Comparison of ENCODE assay signal across 1 cellular context in genomic region chr6:30556964-30557682, GRCh38.
TF ChIP-seq lines count a peak whose summit lies in the region.

Gene PRR3 (plus strand): TSS chr6:30557295. CDS start chr6:30557345, 50 bp downstream.

TF ChIP-seq in HepG2, 621 proteins besides CTCF, POLR2A, EP300 and RAD21 (continued from another document and continues in another):
- TF ChIP-seq KLF6 (CRISPR knock-in tag; IDR thresholded peaks at IDR 0.05), result peak; percentile 91
- peak; percentile 82; the same call in 1 of the 2 replicates for TF ChIP-seq ZNF609 (CRISPR knock-in tag; IDR thresholded peaks at IDR 0.05; ENCODE audit: borderline replicate concordance)
- no peak for TF ChIP-seq RARA (CRISPR knock-in tag; IDR thresholded peaks at IDR 0.05)
- peak; percentile 47 for TF ChIP-seq NCOA2 (CRISPR knock-in tag; IDR thresholded peaks at IDR 0.05)
- peak; percentile 36 for TF ChIP-seq ZNF878 (CRISPR knock-in tag; IDR thresholded peaks at IDR 0.05)
- TF ChIP-seq NFYB (CRISPR knock-in tag; IDR thresholded peaks at IDR 0.05), result no peak; the same call in 1 of the 2 replicates
- peak; percentile 96 for TF ChIP-seq HOXA9 (CRISPR knock-in tag; IDR thresholded peaks at IDR 0.05; ENCODE audit: borderline replicate concordance)
- TF ChIP-seq KLF16 (CRISPR knock-in tag; IDR thresholded peaks at IDR 0.05), result peak in 1 of 2 experiments; percentile 63; a peak in 1 of 4 replicates
- TF ChIP-seq ZNF891 (CRISPR knock-in tag; IDR thresholded peaks at IDR 0.05), result peak; percentile 85
- TF ChIP-seq CCDC6 (CRISPR knock-in tag; IDR thresholded peaks at IDR 0.05), result peak; percentile 83
- peak; percentile 99 for TF ChIP-seq ASH2L (IDR thresholded peaks at IDR 0.05; ENCODE audit: insufficient read length, low read depth, low read length)
- TF ChIP-seq NR2F6 (IDR thresholded peaks at IDR 0.05), result peak; percentile 14; the same call in 1 of the 2 replicates
- no peak; the same call in 1 of the 2 replicates for TF ChIP-seq NR2F6 (CRISPR knock-in tag; IDR thresholded peaks at IDR 0.05)
- peak; percentile 99 for TF ChIP-seq DMAP1 (CRISPR knock-in tag; IDR thresholded peaks at IDR 0.05)
- peak; percentile 97; the same call in 1 of the 2 replicates for TF ChIP-seq PCBP1 (IDR thresholded peaks at IDR 0.05; ENCODE audit: borderline replicate concordance, low read depth, low read length)
- TF ChIP-seq SALL2 (CRISPR knock-in tag; IDR thresholded peaks at IDR 0.05), result peak; percentile 84; the same call in 1 of the 2 replicates
- TF ChIP-seq ZNF512 (CRISPR knock-in tag; IDR thresholded peaks at IDR 0.05), result no peak
- peak; percentile 91 for TF ChIP-seq ELF4 (CRISPR knock-in tag; IDR thresholded peaks at IDR 0.05; ENCODE audit: borderline replicate concordance)
- 0 out of 2 replicates have a peak, but pooled peaks have one; percentile 90 for TF ChIP-seq ZNF678 (CRISPR knock-in tag; IDR thresholded peaks at IDR 0.05)
- peak; percentile 51; the same call in 1 of the 2 replicates for TF ChIP-seq ZNF776 (CRISPR knock-in tag; IDR thresholded peaks at IDR 0.05)
- TF ChIP-seq CHCHD3 (CRISPR knock-in tag; IDR thresholded peaks at IDR 0.05), result peak; percentile 62; the same call in 1 of the 2 replicates
- peak; percentile 93; the same call in 1 of the 2 replicates for TF ChIP-seq SNAPC4 (CRISPR knock-in tag; IDR thresholded peaks at IDR 0.05)
- peak; percentile 94 for TF ChIP-seq YY1 (IDR thresholded peaks at IDR 0.05; ENCODE audit: insufficient read depth, insufficient replicate concordance, low read depth, low read length)
- peak; percentile 90 for TF ChIP-seq ELF3 (CRISPR knock-in tag; IDR thresholded peaks at IDR 0.05)
- TF ChIP-seq YEATS2 (CRISPR knock-in tag; IDR thresholded peaks at IDR 0.05; ENCODE audit: borderline replicate concordance), result peak; percentile 94
- peak; percentile 96; the same call in 1 of the 2 replicates for TF ChIP-seq AHR (CRISPR knock-in tag; IDR thresholded peaks at IDR 0.05)
- no peak for TF ChIP-seq SUZ12 (IDR thresholded peaks at IDR 0.05; ENCODE audit: low read depth, low read length)
- TF ChIP-seq ZNF605 (CRISPR knock-in tag; IDR thresholded peaks at IDR 0.05), result peak; percentile 96
- no peak for TF ChIP-seq HOXA7 (CRISPR knock-in tag; IDR thresholded peaks at IDR 0.05)
- TF ChIP-seq TRIM24 (CRISPR knock-in tag; IDR thresholded peaks at IDR 0.05), result no peak
- no peak; the same call in 1 of the 2 replicates for TF ChIP-seq RFXANK (CRISPR knock-in tag; IDR thresholded peaks at IDR 0.05)
- TF ChIP-seq ZNF282 (IDR thresholded peaks at IDR 0.05; ENCODE audit: partially characterized antibody), result no peak
- no peak for TF ChIP-seq ATAD3A (CRISPR knock-in tag; IDR thresholded peaks at IDR 0.05)
- TF ChIP-seq ZNF253 (CRISPR knock-in tag; IDR thresholded peaks at IDR 0.05; ENCODE audit: borderline replicate concordance), result peak; percentile 84; the same call in 1 of the 2 replicates
- peak; percentile 92 for TF ChIP-seq ZNF670 (CRISPR knock-in tag; IDR thresholded peaks at IDR 0.05; ENCODE audit: borderline replicate concordance)
- peak; percentile 84 for TF ChIP-seq ARNTL (CRISPR knock-in tag; IDR thresholded peaks at IDR 0.05)
- TF ChIP-seq ZNF362 (CRISPR knock-in tag; IDR thresholded peaks at IDR 0.05; ENCODE audit: borderline replicate concordance), result peak; percentile 47; the same call in 1 of the 2 replicates
- peak; percentile 89; the same call in 1 of the 2 replicates for TF ChIP-seq ZNF589 (CRISPR knock-in tag; conservative IDR thresholded peaks at IDR 0.05)
- peak; percentile 79 for TF ChIP-seq PITX1 (CRISPR knock-in tag; IDR thresholded peaks at IDR 0.05)
- peak; percentile 46 for TF ChIP-seq FOXA3 (CRISPR knock-in tag; IDR thresholded peaks at IDR 0.05)
- peak; percentile 94 for TF ChIP-seq DNMT3B (CRISPR knock-in tag; conservative IDR thresholded peaks at IDR 0.05)
- TF ChIP-seq CERS6 (CRISPR knock-in tag; IDR thresholded peaks at IDR 0.05), result no peak
- TF ChIP-seq ZNF280D (CRISPR knock-in tag; IDR thresholded peaks at IDR 0.05), result peak; percentile 96
- TF ChIP-seq ZFP90 (CRISPR knock-in tag; IDR thresholded peaks at IDR 0.05; ENCODE audit: borderline replicate concordance), result peak; percentile 61; the same call in 1 of the 2 replicates
- peak; percentile 57; the same call in 1 of the 2 replicates for TF ChIP-seq ZSCAN25 (CRISPR knock-in tag; IDR thresholded peaks at IDR 0.05)
- TF ChIP-seq NFYC (CRISPR knock-in tag; IDR thresholded peaks at IDR 0.05), result no peak
- no peak for TF ChIP-seq MLLT10 (CRISPR knock-in tag; IDR thresholded peaks at IDR 0.05)
- no peak for TF ChIP-seq PRDM4 (CRISPR knock-in tag; IDR thresholded peaks at IDR 0.05; ENCODE audit: borderline replicate concordance)
- TF ChIP-seq SRF (IDR thresholded peaks at IDR 0.05; ENCODE audit: low read depth, low read length), result peak; percentile 41; the same call in 1 of the 2 replicates
